In the genomic region with DNA sequence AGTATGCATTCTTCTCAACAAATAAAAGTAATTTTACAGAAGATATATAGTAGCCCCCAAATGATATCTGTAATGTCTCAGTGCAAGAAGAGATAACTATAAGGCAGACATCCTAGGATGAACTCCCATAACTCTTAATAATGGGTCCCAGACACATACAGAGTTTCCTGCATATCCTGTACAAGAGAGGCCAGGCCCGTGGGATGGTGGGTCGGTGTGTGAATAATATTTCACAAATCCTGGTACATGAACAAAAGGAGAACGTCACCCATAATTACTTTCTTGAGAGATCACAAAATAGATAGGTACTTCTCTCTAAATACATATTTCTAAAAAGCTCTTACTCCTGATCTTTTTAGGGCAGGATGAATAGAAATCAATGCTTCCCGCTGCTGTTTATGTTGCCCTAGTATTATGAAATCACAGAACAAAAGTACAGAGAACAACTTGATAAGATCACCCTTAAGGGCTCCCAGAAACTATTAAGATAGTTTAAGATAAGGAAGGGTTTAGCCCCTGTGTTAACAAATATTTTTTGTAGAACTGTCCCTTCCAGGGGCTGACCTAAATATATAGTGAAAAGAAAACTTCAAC, we compare ENCODE assay signal across 1 cellular context.
TF ChIP-seq lines count a peak whose summit lies in the region.

No MANE protein-coding gene starts in this region.

TF ChIP-seq in IMR-90, 13 proteins besides CTCF, POLR2A, EP300 and RAD21:
- peak; percentile 32; the same call in 1 of the 2 replicates for TF ChIP-seq CEBPB (IDR thresholded peaks at IDR 0.05; ENCODE audit: low read depth, low read length)
- no peak for TF ChIP-seq MXI1 (IDR thresholded peaks at IDR 0.05; ENCODE audit: borderline replicate concordance, low read depth, low read length)
- no peak for TF ChIP-seq MAZ (IDR thresholded peaks at IDR 0.05; ENCODE audit: borderline replicate concordance, low read depth, low read length)
- TF ChIP-seq BHLHE40 (IDR thresholded peaks at IDR 0.05; ENCODE audit: low read depth, low read length) = no peak
- TF ChIP-seq RCOR1 (IDR thresholded peaks at IDR 0.05; ENCODE audit: insufficient replicate concordance, low read length) = no peak
- no peak for TF ChIP-seq SMC3 (IDR thresholded peaks at IDR 0.05; ENCODE audit: low read depth, low read length)
- TF ChIP-seq CHD1 (IDR thresholded peaks at IDR 0.05; ENCODE audit: low read depth, low read length) = no peak
TF ChIP-seq in IMR-90: peak in this region for 1.
